16 cellular contexts compared by ENCODE assay signal in the genomic region with DNA sequence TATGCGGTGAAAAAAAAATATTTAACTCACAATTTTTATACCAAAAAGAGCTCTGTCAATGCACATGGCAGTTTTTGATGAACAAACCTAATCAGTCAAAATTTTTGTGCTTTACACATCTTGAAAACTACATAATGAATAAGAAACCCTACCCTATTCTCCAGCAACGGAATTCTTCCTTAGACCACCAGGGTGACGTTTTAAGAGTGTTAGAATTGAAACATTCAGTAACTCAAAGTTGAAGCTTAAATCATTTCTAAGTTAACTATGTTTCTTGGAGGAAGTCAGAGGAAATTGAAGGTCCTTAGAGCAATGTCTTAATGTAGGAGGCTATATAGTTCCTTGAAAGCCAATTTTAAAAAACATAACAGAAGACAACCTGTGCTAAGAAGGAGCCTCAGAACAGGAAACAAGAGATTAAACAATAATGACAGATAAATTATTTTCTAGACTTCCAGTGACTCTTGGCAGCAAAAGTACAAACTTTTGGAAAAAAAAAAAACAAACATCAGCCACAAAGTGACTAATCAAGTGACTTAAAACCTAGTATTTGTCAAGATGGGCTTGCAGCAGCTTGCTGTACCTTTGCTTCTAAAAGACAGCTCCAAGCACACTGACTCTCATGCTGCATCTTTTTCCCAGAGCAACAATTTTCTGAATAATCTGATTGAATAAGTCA. TPM values are rescaled to one million over a fixed set of nuclear protein-coding genes. Genes with fewer than 3 reads are reported as not detected.
DNase-seq lines count a peak whose midpoint lies in the region; TF ChIP-seq lines count a peak whose summit lies in the region.
"Had no signal": no experiment of that assay in that cellular context is flagged by ENCODE, and none has a peak within 500 bp of the region (broad histone marks: within the 10 kb centered on the region; RNA-seq: fewer than 3 reads in every experiment).

No MANE protein-coding gene starts in this region.

- H3K27me3 ChIP-seq in Loucy (ENCODE audit: insufficient read depth, low read length, poor library complexity, severe bottlenecking) (no peaks in the 10 kb centered on the region), muscle layer of duodenum (ENCODE audit: low read depth, low read length) (no peaks in the 10 kb centered on the region), thyroid gland (no peaks in the 10 kb centered on the region)

- H2AFZ ChIP-seq in Loucy (ENCODE audit: low read length): no peak overlapping the region

- H3K79me2 ChIP-seq in Loucy (ENCODE audit: insufficient read depth, low read length): peaks cover 58% of the 10 kb centered on the region

- DNase-seq in AG10803 (ENCODE audit: low read depth) (no peak), endothelial cell (ENCODE audit: low spot score) (no peak), NCI-H2196 (lab: John Stamatoyannopoulos, UW; ENCODE audit: unreplicated experiment) (no peak), NOMO-1 (lab: John Stamatoyannopoulos, UW; ENCODE audit: unreplicated experiment in 2 of 2) (no peak), thyroid gland (no peak)
- no peak for DNase-seq in activated CD4-positive, alpha-beta memory T cell treated with anti-CD3 and anti-CD28 coated beads, Interleukin-2, amount 10 ng/mL, durations not matched to agents 7 days and 5 days
- DNase-seq: hippocampal formation; naive B cell; NCI-H226; SHP77 treated with DMSO at 0.1 percent for 48 hours; stimulated activated CD4-positive, alpha-beta T cell treated with anti-CD3 and anti-CD28 coated beads, Interleukin-4, amount 100 ng/mL, for 1 hour had no signal

- WGBS in thyroid gland, 2 donors: 69% methylated on average over 3 of the region's 3 CpGs

- POLR2A ChIA-PET in activated CD4-positive, alpha-beta memory T cell treated with anti-CD3 and anti-CD28 coated beads, Interleukin-2, amount 10 ng/mL, durations not matched to agents 7 days and 5 days (lab: Charles Lee): no interaction called here

- H4K20me1 ChIP-seq in Loucy (ENCODE audit: insufficient read depth, low read length, poor library complexity, severe bottlenecking): peaks cover 42% of the 10 kb centered on the region

- H3F3A ChIP-seq in Loucy (ENCODE audit: low read depth): no peaks in the 10 kb centered on the region

- intact Hi-C loops in thyroid gland (cut with DNase I): no loop called here

- H3K36me3 Mint-ChIP-seq in endothelial cell (ENCODE audit: low read depth, unreplicated experiment): peaks cover 14% of the 10 kb centered on the region
- H3K36me3 Mint-ChIP-seq in activated CD4-positive, alpha-beta memory T cell treated with anti-CD3 and anti-CD28 coated beads, Interleukin-2, amount 10 ng/mL, durations not matched to agents 7 days and 5 days (ENCODE audit: low read depth): no peaks in the 10 kb centered on the region
- H3K36me3 Mint-ChIP-seq: naive B cell had no signal

- CTCF ChIA-PET in activated CD4-positive, alpha-beta memory T cell treated with anti-CD3 and anti-CD28 coated beads, Interleukin-2, amount 10 ng/mL, durations not matched to agents 7 days and 5 days (lab: Charles Lee): no interaction called here

- no peaks in the 10 kb centered on the region for H3K9me3 ChIP-seq in Loucy (ENCODE audit: insufficient read depth, low read depth, low read length)
- H3K9me3 ChIP-seq in muscle layer of duodenum (ENCODE audit: control insufficient read depth in 1 of 2, low read length in 2 of 2): no peaks in the 10 kb centered on the region
- no peaks in the 10 kb centered on the region for H3K9me3 ChIP-seq in thyroid gland

- peaks cover 14% of the 10 kb centered on the region for H3K4me1 Mint-ChIP-seq in endothelial cell (ENCODE audit: unreplicated experiment)
- H3K4me1 Mint-ChIP-seq in activated CD4-positive, alpha-beta memory T cell treated with anti-CD3 and anti-CD28 coated beads, Interleukin-2, amount 10 ng/mL, durations not matched to agents 7 days and 5 days: no peaks in the 10 kb centered on the region
- H3K4me1 Mint-ChIP-seq: CD14-positive monocyte, naive B cell had no signal

- no peaks in the 10 kb centered on the region for H3K27me3 Mint-ChIP-seq in endothelial cell (ENCODE audit: unreplicated experiment)
- H3K27me3 Mint-ChIP-seq in activated CD4-positive, alpha-beta memory T cell treated with anti-CD3 and anti-CD28 coated beads, Interleukin-2, amount 10 ng/mL, durations not matched to agents 7 days and 5 days: no peaks in the 10 kb centered on the region

- TF ChIP-seq CTCF in AG10803 (conservative IDR thresholded peaks at IDR 0.05; ENCODE audit: low read length): 0 out of 2 replicates have a peak, but pooled peaks have one; percentile 11
- peak; percentile 40 for TF ChIP-seq CTCF in Loucy (conservative IDR thresholded peaks at IDR 0.05; ENCODE audit: low read length)
- TF ChIP-seq CTCF in endothelial cell (IDR thresholded peaks at IDR 0.05; ENCODE audit: unreplicated experiment): no peak
- TF ChIP-seq CTCF in thyroid gland (IDR thresholded peaks at IDR 0.05): no peak

- no peak overlapping the region for H3K27ac Mint-ChIP-seq in endothelial cell (ENCODE audit: unreplicated experiment)
- no peak overlapping the region for H3K27ac Mint-ChIP-seq in activated CD4-positive, alpha-beta memory T cell treated with anti-CD3 and anti-CD28 coated beads, Interleukin-2, amount 10 ng/mL, durations not matched to agents 7 days and 5 days
- H3K27ac Mint-ChIP-seq: activated T-helper 1 cell treated with anti-CD3 and anti-CD28 coated beads, Interleukin-12 subunit alpha, Interleukin-12 subunit beta, Interleukin-2, Interleukin-4 antibody, amounts not matched to agents 30 ng/mL and 10 ng/mL and 1 ng/mL, durations not matched to agents 14 hours and 24 hours and 36 hours; CD14-positive monocyte; naive B cell had no signal

- H3K9me2 ChIP-seq in Loucy (replicated peaks; ENCODE audit: low read depth, low read length): no peaks in the 10 kb centered on the region

- peaks cover 11% of the 10 kb centered on the region; the same call in 1 of the 2 replicates for H3K36me3 ChIP-seq in Loucy (ENCODE audit: insufficient read depth, low read length)
- H3K36me3 ChIP-seq in muscle layer of duodenum (ENCODE audit: control insufficient read depth in 1 of 2, insufficient read depth in 2 of 2, low read length in 2 of 2): peaks cover 9 to 12% of the 10 kb centered on the region in 2 donors
- peaks cover 4 to 9% of the 10 kb centered on the region in 2 donors for H3K36me3 ChIP-seq in thyroid gland

- H3K4me3 Mint-ChIP-seq in endothelial cell (ENCODE audit: unreplicated experiment): peak overlapping the region; percentile 28
- H3K4me3 Mint-ChIP-seq in activated CD4-positive, alpha-beta memory T cell treated with anti-CD3 and anti-CD28 coated beads, Interleukin-2, amount 10 ng/mL, durations not matched to agents 7 days and 5 days: no peak overlapping the region
- H3K4me3 Mint-ChIP-seq: activated T-helper 1 cell treated with anti-CD3 and anti-CD28 coated beads, Interleukin-12 subunit alpha, Interleukin-12 subunit beta, Interleukin-2, Interleukin-4 antibody, amounts not matched to agents 30 ng/mL and 10 ng/mL and 1 ng/mL, durations not matched to agents 14 hours and 24 hours and 36 hours; CD14-positive monocyte; naive B cell had no signal

- H3K27ac ChIP-seq in muscle layer of duodenum (ENCODE audit: low read length): peak overlapping the region; percentile 8
- no peak overlapping the region for H3K27ac ChIP-seq in thyroid gland
- H3K27ac ChIP-seq: KMS-11 had no signal

- no peaks in the 10 kb centered on the region for H3K9me3 Mint-ChIP-seq in endothelial cell (ENCODE audit: unreplicated experiment)
- no peaks in the 10 kb centered on the region for H3K9me3 Mint-ChIP-seq in activated CD4-positive, alpha-beta memory T cell treated with anti-CD3 and anti-CD28 coated beads, Interleukin-2, amount 10 ng/mL, durations not matched to agents 7 days and 5 days
- H3K9me3 Mint-ChIP-seq: activated T-helper 1 cell treated with anti-CD3 and anti-CD28 coated beads, Interleukin-12 subunit alpha, Interleukin-12 subunit beta, Interleukin-2, Interleukin-4 antibody, amounts not matched to agents 30 ng/mL and 10 ng/mL and 1 ng/mL, durations not matched to agents 14 hours and 24 hours and 36 hours; naive B cell had no signal

- TF ChIP-seq POLR2A in thyroid gland (IDR thresholded peaks at IDR 0.05): no peak

- H3K4me3 ChIP-seq in AG10803 (ENCODE audit: low read length) (no peak overlapping the region), Loucy (ENCODE audit: low read length, poor library complexity, severe bottlenecking) (peak overlapping the region; percentile 90), muscle layer of duodenum (ENCODE audit: low read depth in 1 of 2, low read length in 2 of 2) (peak overlapping the region in 1 of 2 donors; percentile 0), thyroid gland (replicated peaks in 1 of 3) (no peak overlapping the region)

- no peak overlapping the region for H3K9ac ChIP-seq in Loucy (ENCODE audit: low read depth, low read length, poor library complexity, severe bottlenecking)
- H3K9ac ChIP-seq: KMS-11 had no signal

- H3K4me2 ChIP-seq in Loucy (ENCODE audit: low read depth, low read length, poor library complexity, severe bottlenecking): peak overlapping the region; percentile 83
- H3K4me2 ChIP-seq: KMS-11 had no signal

- H3K4me1 ChIP-seq in Loucy (ENCODE audit: insufficient read depth, low read length, poor library complexity, severe bottlenecking) (peaks cover 37% of the 10 kb centered on the region), muscle layer of duodenum (ENCODE audit: control insufficient read depth in 1 of 2, insufficient read depth in 2 of 2, low read length in 2 of 2) (no peaks in the 10 kb centered on the region), thyroid gland (peaks cover 0 to 17% of the 10 kb centered on the region in 2 donors)

RNA-seq across cellular contexts. Expression of a gene that starts 6.2 kb away (rescaled TPM):
- total RNA-seq in endothelial cell (ENCODE audit: unreplicated experiment) (21.7 TPM), thyroid gland (10 to 100 TPM; 17.9 to 37.0 (median 24.5) TPM)
- total RNA-seq in activated CD4-positive, alpha-beta memory T cell treated with anti-CD3 and anti-CD28 coated beads, Interleukin-2, amount 10 ng/mL, durations not matched to agents 7 days and 5 days: not detected

Comparison
In these comparisons a context has a peak if more than half of its experiments do, and no peak if none do; other contexts are left out.
1. CTCF ChIP-seq: peak in AG10803 (single experiment) and Loucy (single experiment); none in endothelial cell (single experiment) and thyroid gland (0 of 6).
2. RNA of a gene that starts 6.2 kb away (total RNA-seq): 17.9 to 37.0 TPM in thyroid gland and 21.7 TPM in endothelial cell (single experiment); not detected in activated CD4-positive, alpha-beta memory T cell treated with anti-CD3 and anti-CD28 coated beads, Interleukin-2, amount 10 ng/mL, durations not matched to agents 7 days and 5 days; every median in the first group is over 10 times any median in the second.